In genomic region chr9:101398335-101398929, GRCh38 we compare ENCODE assay signal across 8 cellular contexts. TPM values are rescaled to one million over a fixed set of nuclear protein-coding genes. Genes with fewer than 3 reads are reported as not detected.
DNase-seq lines count a peak whose midpoint lies in the region; ATAC-seq and FAIRE-seq lines count a peak whose summit lies in the region.

Gene MRPL50 (minus strand): TSS chr9:101398618. CDS start chr9:101398592, 26 bp downstream.
Gene ZNF189 (plus strand): TSS chr9:101398851. CDS start chr9:101399157, 306 bp downstream.

- peak; percentile 97 for DNase-seq in COR-L47 (lab: John Stamatoyannopoulos, UW)
- DNase-seq in HUDEP-2 (lab: John Stamatoyannopoulos, UW; ENCODE audit: unreplicated experiment in 76 of 76), result peak in 75 of 76 experiments; percentile 52 to 99 (median 96)
- peak; percentile 97 for DNase-seq in NT2/D1 (ENCODE audit: low read depth, low spot score)
- peak; percentile 91 for DNase-seq in activated CD8-positive, alpha-beta memory T cell treated with anti-CD3 and anti-CD28 coated beads, Interleukin-2, amount 50 U/mL, for 24 hours (ENCODE audit: extremely low read depth)
- DNase-seq in stimulated activated CD8-positive, alpha-beta memory T cell treated with anti-CD3 and anti-CD28 coated beads, Interleukin-15, amount 100 ng/mL, for 4 hours (ENCODE audit: low read depth in 2 of 2), result peak; percentile 94 to 97

- H3K4me3 ChIP-seq in NT2/D1 (ENCODE audit: insufficient read length, low read depth), result peak within 1 kb of the TSS; percentile 85
- peak within 1 kb of the TSS; percentile 87 for H3K4me3 ChIP-seq in mesodermal cell (ENCODE audit: extremely low read depth, insufficient read depth, low read length, poor library complexity, severe bottlenecking)

- peak; percentile 98 for ATAC-seq in GM21381 (IDR thresholded peaks at IDR 0.05; ENCODE audit: unreplicated experiment)

- H3K27me3 ChIP-seq in NT2/D1 (ENCODE audit: insufficient read depth, insufficient read length), result no peaks in the 10 kb centered on the region

- peak within 1 kb of the TSS; percentile 89 for H3K9ac ChIP-seq in NT2/D1 (ENCODE audit: insufficient read length, low read depth)

- H3K9me3 ChIP-seq in NT2/D1 (ENCODE audit: insufficient read depth, low read length) (peaks cover 35% of the 10 kb centered on the region), mesodermal cell (ENCODE audit: control insufficient read depth, low read length) (peaks cover 17% of the 10 kb centered on the region)

- peak within 1 kb of the TSS; percentile 65 for H3K27ac ChIP-seq in mesodermal cell (ENCODE audit: low read depth, low read length, severe bottlenecking)

- H3K36me3 ChIP-seq in NT2/D1 (ENCODE audit: insufficient read depth, insufficient read length, low read length) (peaks cover 64% of the 10 kb centered on the region), mesodermal cell (ENCODE audit: control insufficient read depth, insufficient read depth, low read length) (peaks cover 61% of the 10 kb centered on the region)

- 1% methylated on average over 24 to 28 of the region's 37 CpGs for WGBS in mesodermal cell (ENCODE audit: insufficient coverage in 2 of 2), 2 experiments

- peak; percentile 96 for FAIRE-seq in endometrium (lab: Jason Lieb, UNC)

- H3K4me1 ChIP-seq in NT2/D1 (ENCODE audit: insufficient read depth, insufficient read length), result no peaks in the 10 kb centered on the region
- peaks cover 4% of the 10 kb centered on the region for H3K4me1 ChIP-seq in mesodermal cell (ENCODE audit: control insufficient read depth, insufficient read depth, low read length, poor library complexity, severe bottlenecking)

RNA-seq across cellular contexts. Expression of gene MRPL50, which starts in this region (rescaled TPM):
- polyA plus RNA-seq in mesodermal cell (2013, experiment 1 of 2), result 15.2 TPM
- polyA plus RNA-seq in mesodermal cell (2013, experiment 2 of 2), result 16.6 TPM

RNA-seq across cellular contexts. Expression of gene ZNF189, which starts in this region (rescaled TPM):
- polyA plus RNA-seq in mesodermal cell (2013, experiment 1 of 2), result 13.6 TPM
- 13.6 TPM for polyA plus RNA-seq in mesodermal cell (2013, experiment 2 of 2)

Comparison
In these comparisons a context has a peak if more than half of its experiments do, and no peak if none do; other contexts are left out.
1. Peak in every context shown above with its lines: DNase-seq, ATAC-seq, H3K4me3 ChIP-seq and H3K27ac ChIP-seq.